Comparison of ENCODE assay signal across 11 cellular contexts in genomic region chr18:55264108-55264507, GRCh38.
DNase-seq lines count a peak whose midpoint lies in the region; ATAC-seq and TF ChIP-seq lines count a peak whose summit lies in the region.
"Had no signal": no experiment of that assay in that cellular context is flagged by ENCODE, and none has a peak within 500 bp of the region (broad histone marks: within the 10 kb centered on the region; RNA-seq: fewer than 3 reads in every experiment).

No MANE protein-coding gene starts in this region.

- peak; percentile 79 for DNase-seq in RPMI7951 (ENCODE audit: low read depth)
- peak; percentile 60 for DNase-seq in fibroblast of pulmonary artery (ENCODE audit: low read depth)
- no peak for DNase-seq in globus pallidus (ENCODE audit: low spot score)
- no peak for DNase-seq in esophagus muscularis mucosa (ENCODE audit: extremely low spot score)
- no peak for DNase-seq in dedifferentiated amniotic fluid mesenchymal stem cell (ENCODE audit: extremely low spot score)
- DNase-seq: activated CD8-positive, alpha-beta memory T cell treated with anti-CD3 and anti-CD28 coated beads, Interleukin-2, amount 10 ng/mL, durations not matched to agents 7 days and 5 days; NCI-H2081 had no signal

- H2AFZ ChIP-seq in parathyroid adenoma = peak overlapping the region; percentile 26

- TF ChIP-seq POLR2A in esophagus muscularis mucosa (IDR thresholded peaks at IDR 0.05; ENCODE audit: low read depth) = no peak

- no peaks in the 10 kb centered on the region for H3K79me2 ChIP-seq in parathyroid adenoma

- TF ChIP-seq EP300 in esophagus muscularis mucosa (IDR thresholded peaks at IDR 0.05) = no peak

- H3K4me2 ChIP-seq in parathyroid adenoma (ENCODE audit: low read length) = no peak overlapping the region

- TF ChIP-seq CTCF in fibroblast of pulmonary artery (IDR thresholded peaks at IDR 0.05; ENCODE audit: low read length, missing control alignments) (no peak), parathyroid adenoma (IDR thresholded peaks at IDR 0.05) (no peak), esophagus muscularis mucosa (IDR thresholded peaks at IDR 0.05) (no peak)

- H3K27ac ChIP-seq in parathyroid adenoma = peak overlapping the region; percentile 48
- H3K27ac ChIP-seq in esophagus muscularis mucosa (replicated peaks in 1 of 4) = peak overlapping the region in 1 of 4 donors; percentile 34

- H3K9me3 ChIP-seq in parathyroid adenoma (ENCODE audit: control insufficient read depth, low read length) = no peaks in the 10 kb centered on the region
- no peaks in the 10 kb centered on the region for H3K9me3 ChIP-seq in esophagus muscularis mucosa

- ATAC-seq in HG03565 (IDR thresholded peaks at IDR 0.05; ENCODE audit: unreplicated experiment) = peak; percentile 15
- no peak for ATAC-seq in HG03108 (IDR thresholded peaks at IDR 0.05; ENCODE audit: unreplicated experiment)
- ATAC-seq: activated CD8-positive, alpha-beta memory T cell treated with anti-CD3 and anti-CD28 coated beads, Interleukin-2, amount 10 ng/mL, durations not matched to agents 7 days and 5 days; HCT116 had no signal

- no peaks in the 10 kb centered on the region for H3K27me3 ChIP-seq in parathyroid adenoma (ENCODE audit: control insufficient read depth, insufficient read depth, low read length)
- H3K27me3 ChIP-seq in esophagus muscularis mucosa = no peaks in the 10 kb centered on the region

- H3K9ac ChIP-seq in parathyroid adenoma = no peak overlapping the region

- WGBS in esophagus muscularis mucosa = 37% methylated on average over 3 of the region's 3 CpGs

- H3K4me1 ChIP-seq in parathyroid adenoma (peaks cover 7% of the 10 kb centered on the region), esophagus muscularis mucosa (peaks cover 11 to 25% (median 21%) of the 10 kb centered on the region in 4 donors)

- no peak overlapping the region for H3K4me3 ChIP-seq in fibroblast of pulmonary artery (replicated peaks; ENCODE audit: low read depth, low read length)
- no peak overlapping the region for H3K4me3 ChIP-seq in parathyroid adenoma (ENCODE audit: low read depth, low read length)
- H3K4me3 ChIP-seq in esophagus muscularis mucosa = no peak overlapping the region

- intact Hi-C loops in esophagus muscularis mucosa (cut with DNase I) = no loop called here

- no peaks in the 10 kb centered on the region for H3K36me3 ChIP-seq in parathyroid adenoma (ENCODE audit: control insufficient read depth, insufficient read depth, low read length)
- H3K36me3 ChIP-seq in esophagus muscularis mucosa = peaks cover 9 to 62% (median 39%) of the 10 kb centered on the region in 4 donors

Comparison
In these comparisons a context has a peak if more than half of its experiments do, and no peak if none do; other contexts are left out.
1. DNase-seq: peak in RPMI7951 (single experiment) and fibroblast of pulmonary artery (single experiment); none in globus pallidus (single experiment), esophagus muscularis mucosa (single experiment) and dedifferentiated amniotic fluid mesenchymal stem cell (single experiment).